Comparison of ENCODE assay signal across 13 cellular contexts in genomic region chr7:96203781-96204180, GRCh38.
DNase-seq lines count a peak whose midpoint lies in the region; ATAC-seq and TF ChIP-seq lines count a peak whose summit lies in the region.
"Had no signal": no experiment of that assay in that cellular context is flagged by ENCODE, and none has a peak within 500 bp of the region (broad histone marks: within the 10 kb centered on the region; RNA-seq: fewer than 3 reads in every experiment).

No MANE protein-coding gene starts in this region.

- DNase-seq in NCI-H2171 treated with DMSO at 0.1 percent for 48 hours (lab: John Stamatoyannopoulos, UW) (peak; percentile 40), NCI-H2171 (lab: John Stamatoyannopoulos, UW) (no peak), myocyte (ENCODE audit: low read depth) (peak; percentile 53), GM20000 (ENCODE audit: low spot score) (no peak)
- DNase-seq: AML-193; Caco-2; Calu3; CD4-positive, alpha-beta T cell; CD8-positive, alpha-beta T cell; DMS79 treated with DMSO at 0.1 percent for 48 hours; GF-D8 had no signal

- ATAC-seq in GM21515 (IDR thresholded peaks at IDR 0.05; ENCODE audit: unreplicated experiment), result no peak
- ATAC-seq: A549; CD8-positive, alpha-beta T cell had no signal

- no peak for TF ChIP-seq CTCF in GM20000 (IDR thresholded peaks at IDR 0.05; ENCODE audit: extremely low read depth, missing control alignments)

Comparison
In these comparisons a context has a peak if more than half of its experiments do, and no peak if none do; other contexts are left out.
1. DNase-seq: peak in NCI-H2171 treated with DMSO at 0.1 percent for 48 hours (single experiment) and myocyte (single experiment); none in NCI-H2171 (single experiment) and GM20000 (single experiment).